ENCODE assay signal across 2 cellular contexts in genomic region chr6:16216501-16217155, GRCh38.
TF ChIP-seq lines count a peak whose summit lies in the region.

No MANE protein-coding gene starts in this region.

TF ChIP-seq in H1, 55 proteins besides CTCF, POLR2A, EP300 and RAD21:
- TF ChIP-seq SAP30 (IDR thresholded peaks at IDR 0.05; ENCODE audit: insufficient read depth, insufficient replicate concordance, low read length) = no peak
- TF ChIP-seq FOSL1 (IDR thresholded peaks at IDR 0.05; ENCODE audit: insufficient read depth, low read depth, low read length) = no peak
- no peak for TF ChIP-seq NRF1 (IDR thresholded peaks at IDR 0.05; ENCODE audit: low read depth, low read length)
- TF ChIP-seq TBP (IDR thresholded peaks at IDR 0.05; ENCODE audit: low read depth, low read length) = no peak
- TF ChIP-seq KDM5A (IDR thresholded peaks at IDR 0.05; ENCODE audit: low read length) = no peak
- no peak for TF ChIP-seq EGR1 (IDR thresholded peaks at IDR 0.05; ENCODE audit: borderline replicate concordance, low read depth, low read length)
- TF ChIP-seq CEBPB (IDR thresholded peaks at IDR 0.05; ENCODE audit: low read depth, low read length) = no peak
- TF ChIP-seq RNF2 (IDR thresholded peaks at IDR 0.05; ENCODE audit: borderline replicate concordance, low read depth, low read length, missing control alignments, poor library complexity, severe bottlenecking) = no peak
- TF ChIP-seq ATF3 (IDR thresholded peaks at IDR 0.05; ENCODE audit: insufficient read depth, low read depth, low read length) = no peak
- TF ChIP-seq TAF1 (IDR thresholded peaks at IDR 0.05; ENCODE audit: low read depth, low read length) = no peak
- TF ChIP-seq HDAC2 (IDR thresholded peaks at IDR 0.05; ENCODE audit: borderline replicate concordance in 1 of 2, low read depth in 2 of 2, low read length in 2 of 2) = no peak
- TF ChIP-seq RFX5 (IDR thresholded peaks at IDR 0.05; ENCODE audit: borderline replicate concordance, low read depth, low read length) = no peak
- TF ChIP-seq CBX8 (IDR thresholded peaks at IDR 0.05; ENCODE audit: borderline replicate concordance, low read depth, low read length) = no peak

TF ChIP-seq in HepG2, 621 proteins besides CTCF, POLR2A, EP300 and RAD21:
- TF ChIP-seq EED (CRISPR knock-in tag; IDR thresholded peaks at IDR 0.05) = 0 out of 2 replicates have a peak, but pooled peaks have one; percentile 30
- TF ChIP-seq ZNF768 (CRISPR knock-in tag; IDR thresholded peaks at IDR 0.05) = peak; percentile 13; the same call in 1 of the 2 replicates
- no peak for TF ChIP-seq TEAD3 (CRISPR knock-in tag; optimal IDR thresholded peaks at IDR 0.05; ENCODE audit: borderline replicate concordance)
TF ChIP-seq in HepG2: peak in this region for 2.
